Comparison of ENCODE assay signal across 29 cellular contexts in genomic region chr3:157069406-157069805, GRCh38.
"Had no signal": no experiment of that assay in that cellular context is flagged by ENCODE, and none has a peak within 500 bp of the region (broad histone marks: within the 10 kb centered on the region; RNA-seq: fewer than 3 reads in every experiment).

No MANE protein-coding gene starts in this region.

- DNase-seq: activated B cell treated with CpG ODN at 0.5 μM for 24 hours; activated CD4-positive, alpha-beta T cell treated with anti-CD3 and anti-CD28 coated beads for 48 hours; activated CD4-positive, alpha-beta T cell treated with anti-CD3 and anti-CD28 coated beads, Interleukin-2, amount 50 U/mL, for 1 hour; activated CD4-positive, alpha-beta T cell treated with anti-CD3 and anti-CD28 coated beads, Interleukin-2, amount 50 U/mL, for 48 hours; activated CD8-positive, alpha-beta memory T cell treated with anti-CD3 and anti-CD28 coated beads for 24 hours; activated CD8-positive, alpha-beta T cell treated with anti-CD3 and anti-CD28 coated beads for 36 hours; activated effector memory CD4-positive, alpha-beta T cell treated with Interleukin-2 at 50 U/mL for 16 hours; activated gamma-delta T cell treated with Interleukin-2 at 50 U/mL for 16 hours; activated naive CD4-positive, alpha-beta T cell treated with anti-CD3 and anti-CD28 coated beads, Interleukin-2, amount 50 U/mL, for 16 hours; activated naive CD4-positive, alpha-beta T cell treated with Interleukin-2 at 50 U/mL for 16 hours; activated T-cell treated with anti-CD3 and anti-CD28 coated beads, Interleukin-2, amount 50 U/mL, for 4 hours; amniotic stem cell; anterior cingulate cortex; brain microvascular endothelial cell; dorsolateral prefrontal cortex; effector memory CD8-positive, alpha-beta T cell; erythroblast; foreskin keratinocyte; gastrocnemius medialis; glutamatergic neuron; heart left ventricle; T-helper 2 cell; WERI-Rb-1 had no signal

- FAIRE-seq: astrocyte, bronchial epithelial cell had no signal

- H3K4me3 ChIP-seq: coronary artery, dorsolateral prefrontal cortex, esophagus muscularis mucosa, gastrocnemius medialis, heart left ventricle had no signal

- H3K27ac ChIP-seq: brain microvascular endothelial cell, esophagus muscularis mucosa, foreskin keratinocyte, gastrocnemius medialis, heart left ventricle, WERI-Rb-1 had no signal

- H3K4me1 ChIP-seq: gastrocnemius medialis had no signal

- H3K36me3 ChIP-seq: brain microvascular endothelial cell, esophagus muscularis mucosa, gastrocnemius medialis, heart left ventricle, WERI-Rb-1 had no signal

- H3K27me3 ChIP-seq: brain microvascular endothelial cell, dorsolateral prefrontal cortex, esophagus muscularis mucosa, foreskin keratinocyte, gastrocnemius medialis, heart left ventricle had no signal

- ATAC-seq: activated CD4-positive, CD25-positive, alpha-beta regulatory T cell treated with anti-CD3 and anti-CD28 coated beads, Interleukin-2, amount 50 U/mL, for 24 hours; activated CD8-positive, alpha-beta T cell treated with anti-CD3 and anti-CD28 coated beads for 36 hours; activated T-cell treated with anti-CD3 and anti-CD28 coated beads, Interleukin-2, amount 50 U/mL, for 4 hours; activated T-helper 17 cell treated with anti-CD3 and anti-CD28 coated beads, Interleukin-2, amount 50 U/mL, for 72 hours; effector memory CD8-positive, alpha-beta T cell; foreskin keratinocyte; gastrocnemius medialis; heart left ventricle had no signal

- H3K9me3 ChIP-seq: esophagus muscularis mucosa, gastrocnemius medialis, heart left ventricle had no signal
